In genomic region chr3:148205945-148206845, GRCh38 we compare ENCODE assay signal across 22 cellular contexts.
"Had no signal": no experiment of that assay in that cellular context is flagged by ENCODE, and none has a peak within 500 bp of the region (broad histone marks: within the 10 kb centered on the region; RNA-seq: fewer than 3 reads in every experiment).

No MANE protein-coding gene starts in this region.

- H3K4me3 Mint-ChIP-seq: activated naive CD8-positive, alpha-beta T cell treated with anti-CD3 and anti-CD28 coated beads for 36 hours; naive thymus-derived CD4-positive, alpha-beta T cell; neural progenitor cell; T-helper 2 cell treated with Interferon-gamma antibody and Interleukin-4, amounts not matched to agents 5 μg/mL and 100 μg/mL, for 36 hours; type B pancreatic cell had no signal

- H3K9me3 Mint-ChIP-seq: activated naive CD8-positive, alpha-beta T cell treated with anti-CD3 and anti-CD28 coated beads for 36 hours; activated T-helper 2 cell treated with anti-CD3 and anti-CD28 coated beads, Interferon-gamma antibody, Interleukin-2, Interleukin-4, amounts not matched to agents 10 μg/mL and 5 μg/mL and 100 μg/mL, durations not matched to agents 14 hours and 24 hours and 36 hours; T-helper 2 cell treated with Interferon-gamma antibody and Interleukin-4, amounts not matched to agents 5 μg/mL and 100 μg/mL, for 36 hours had no signal

- H3K27me3 Mint-ChIP-seq: activated naive CD8-positive, alpha-beta T cell treated with anti-CD3 and anti-CD28 coated beads for 36 hours; naive thymus-derived CD4-positive, alpha-beta T cell; type B pancreatic cell had no signal

- DNase-seq: activated CD4-positive, alpha-beta T cell treated with anti-CD3 and anti-CD28 coated beads, Interleukin-2, amount 50 U/mL, for 1 hour; activated CD4-positive, CD25-positive, alpha-beta regulatory T cell treated with anti-CD3 and anti-CD28 coated beads, Interleukin-2, amount 50 U/mL, for 72 hours; activated naive CD4-positive, alpha-beta T cell treated with Interleukin-2 at 50 U/mL for 16 hours; activated naive CD8-positive, alpha-beta T cell treated with anti-CD3 and anti-CD28 coated beads for 36 hours; activated T-cell treated with anti-CD3 and anti-CD28 coated beads, Interleukin-2, amount 50 U/mL, for 1 hour; amygdala; cerebellar nuclear complex; foreskin melanocyte; kidney; lower lobe of right lung; mesendoderm; naive thymus-derived CD4-positive, alpha-beta T cell; posterior cingulate gyrus; spleen; stimulated activated CD4-positive, alpha-beta T cell treated with anti-CD3 and anti-CD28 coated beads, Interleukin-4, amount 100 ng/mL, for 1 hour; stimulated activated naive CD4-positive, alpha-beta T cell treated with Interleukin-2 at 50 U/mL for 16 hours; WERI-Rb-1 had no signal

- H3K27ac Mint-ChIP-seq: activated naive CD8-positive, alpha-beta T cell treated with anti-CD3 and anti-CD28 coated beads for 36 hours; activated T-helper 2 cell treated with anti-CD3 and anti-CD28 coated beads, Interferon-gamma antibody, Interleukin-2, Interleukin-4, amounts not matched to agents 10 μg/mL and 5 μg/mL and 100 μg/mL, durations not matched to agents 14 hours and 24 hours and 36 hours; naive thymus-derived CD4-positive, alpha-beta T cell; neural progenitor cell; T-helper 2 cell treated with Interferon-gamma antibody and Interleukin-4, amounts not matched to agents 5 μg/mL and 100 μg/mL, for 36 hours; type B pancreatic cell had no signal

- H3K36me3 Mint-ChIP-seq: activated naive CD8-positive, alpha-beta T cell treated with anti-CD3 and anti-CD28 coated beads for 36 hours; naive thymus-derived CD4-positive, alpha-beta T cell; neural progenitor cell; type B pancreatic cell had no signal

- ATAC-seq: left lobe of liver; lower lobe of right lung; naive thymus-derived CD4-positive, alpha-beta T cell had no signal

- H3K4me1 Mint-ChIP-seq: activated naive CD8-positive, alpha-beta T cell treated with anti-CD3 and anti-CD28 coated beads for 36 hours; naive thymus-derived CD4-positive, alpha-beta T cell had no signal
